31 cellular contexts compared by ENCODE assay signal in genomic region chr1:59485949-59486348, GRCh38.
A peak's percentile ranks its signal among the peaks of the same experiment; 100 is the strongest.
DNase-seq lines count a peak whose midpoint lies in the region; ATAC-seq and TF ChIP-seq lines count a peak whose summit lies in the region.
"Had no signal": no experiment of that assay in that cellular context is flagged by ENCODE, and none has a peak within 500 bp of the region (broad histone marks: within the 10 kb centered on the region; RNA-seq: fewer than 3 reads in every experiment).

No MANE protein-coding gene starts in this region.

- no peak for ATAC-seq in T-helper 17 cell
- ATAC-seq: A549; effector memory CD8-positive, alpha-beta T cell; heart right ventricle; naive thymus-derived CD8-positive, alpha-beta T cell; sciatic nerve had no signal

- peak overlapping the region in 1 of 2 experiments; percentile 75 for H2BK12ac ChIP-seq in mesenchymal stem cell (ENCODE audit: low read length in 2 of 2)

- H3K36me3 Mint-ChIP-seq in T-helper 17 cell (ENCODE audit: low read depth), result no peaks in the 10 kb centered on the region
- H3K36me3 Mint-ChIP-seq: CD4-positive, CD25-positive, alpha-beta regulatory T cell had no signal

- H2BK5ac ChIP-seq in mesenchymal stem cell (ENCODE audit: low read depth, low read length, poor library complexity, severe bottlenecking), result no peak overlapping the region

- DNase-seq in NCI-H748 (lab: John Stamatoyannopoulos, UW; ENCODE audit: unreplicated experiment) (peak; percentile 47), NCI-H748 treated with DMSO at 0.1 percent for 48 hours (lab: John Stamatoyannopoulos, UW) (no peak), T-helper 17 cell (no peak), mesenchymal stem cell (no peak), LoVo (ENCODE audit: low spot score) (no peak), islet precursor cell (no peak)
- DNase-seq in effector CD4-positive, alpha-beta T cell, result no peak
- DNase-seq: activated CD4-positive, alpha-beta T cell treated with anti-CD3 and anti-CD28 coated beads, Interleukin-2, amount 10 ng/mL, durations not matched to agents 24 days and 14 days; activated CD8-positive, alpha-beta memory T cell treated with anti-CD3 and anti-CD28 coated beads for 24 hours; activated T-cell treated with anti-CD3 and anti-CD28 coated beads for 4 hours; CD4-positive, CD25-positive, alpha-beta regulatory T cell; colonic mucosa; effector memory CD8-positive, alpha-beta T cell; erythroblast; heart right ventricle; Karpas-422; naive thymus-derived CD8-positive, alpha-beta T cell; NCI-H1417 treated with DMSO at 0.1 percent for 48 hours; NCI-H2081 treated with DMSO at 0.1 percent for 48 hours; SIG-M5; stimulated activated CD4-positive, alpha-beta T cell treated with anti-CD3 and anti-CD28 coated beads, Interleukin-4, amount 100 ng/mL, for 24 hours; tibial artery; WERI-Rb-1 had no signal

- no peak overlapping the region for H3K4me3 ChIP-seq in mesenchymal stem cell (ENCODE audit: insufficient read depth in 1 of 2, low read depth in 1 of 2, low read length in 2 of 2)
- H3K4me3 ChIP-seq: A549, cardiac muscle cell, colonic mucosa, GM23338, heart right ventricle, lung, prostate gland, tibial artery had no signal

- H2BK15ac ChIP-seq in mesenchymal stem cell (ENCODE audit: low read depth, poor library complexity, severe bottlenecking), result no peak overlapping the region

- no peak overlapping the region for H3K27ac ChIP-seq in mesenchymal stem cell (ENCODE audit: low read length, poor library complexity, severe bottlenecking)
- H3K27ac ChIP-seq: cardiac muscle cell, colonic mucosa, prostate gland, tibial artery, WERI-Rb-1 had no signal

- peak overlapping the region in 1 of 2 experiments; percentile 12 for H3K4ac ChIP-seq in mesenchymal stem cell (ENCODE audit: low read depth in 1 of 2, low read length in 2 of 2)

- H3K4me2 ChIP-seq in mesenchymal stem cell (ENCODE audit: low read length, poor library complexity, severe bottlenecking), result no peak overlapping the region
- H3K4me2 ChIP-seq: A549, GM23338 had no signal

- TF ChIP-seq EP300 in Ishikawa (IDR thresholded peaks at IDR 0.05; ENCODE audit: borderline replicate concordance), result no peak

- H3K9me3 ChIP-seq in T-helper 17 cell (ENCODE audit: control insufficient read depth, low read length, poor library complexity, severe bottlenecking) (no peaks in the 10 kb centered on the region), mesenchymal stem cell (ENCODE audit: control insufficient read depth, low read length) (no peaks in the 10 kb centered on the region)
- H3K9me3 ChIP-seq: A549, colonic mucosa, heart right ventricle, prostate gland, tibial artery had no signal

- peaks cover 2% of the 10 kb centered on the region for H3K79me1 ChIP-seq in mesenchymal stem cell (replicated peaks; ENCODE audit: low read length, poor library complexity, severe bottlenecking)

- H3K4me3 Mint-ChIP-seq in T-helper 17 cell, result no peak overlapping the region
- H3K4me3 Mint-ChIP-seq: activated CD4-positive, alpha-beta T cell treated with anti-CD3 and anti-CD28 coated beads, Interleukin-2, amount 10 ng/mL, durations not matched to agents 24 days and 14 days; activated naive CD8-positive, alpha-beta T cell; CD4-positive, CD25-positive, alpha-beta regulatory T cell; effector memory CD8-positive, alpha-beta T cell; GM23338; naive thymus-derived CD8-positive, alpha-beta T cell had no signal

- H4K91ac ChIP-seq in mesenchymal stem cell (ENCODE audit: low read length), result no peak overlapping the region

- no peaks in the 10 kb centered on the region for H3K36me3 ChIP-seq in mesenchymal stem cell (ENCODE audit: control insufficient read depth in 1 of 2, insufficient read depth in 2 of 2, low read depth in 1 of 2, low read length in 2 of 2)
- H3K36me3 ChIP-seq: cardiac muscle cell, colonic mucosa, heart right ventricle, prostate gland, tibial artery, WERI-Rb-1 had no signal

- H2AFZ ChIP-seq in mesenchymal stem cell (ENCODE audit: low read depth, low read length), result no peak overlapping the region
- H2AFZ ChIP-seq: GM23338 had no signal

- H2AK5ac ChIP-seq in mesenchymal stem cell (ENCODE audit: low read length, severe bottlenecking), result peak overlapping the region; percentile 14

- no peak overlapping the region for H2BK120ac ChIP-seq in mesenchymal stem cell (ENCODE audit: low read depth, low read length)

- H3K4me1 ChIP-seq in mesenchymal stem cell (ENCODE audit: control insufficient read depth, insufficient read depth, low read depth, low read length), result peaks cover 1% of the 10 kb centered on the region
- H3K4me1 ChIP-seq: colonic mucosa, prostate gland, tibial artery had no signal

- peaks cover 5% of the 10 kb centered on the region for H3K4me1 Mint-ChIP-seq in T-helper 17 cell
- H3K4me1 Mint-ChIP-seq: GM23338 had no signal

- H3K27me3 ChIP-seq in mesenchymal stem cell (ENCODE audit: control insufficient read depth in 1 of 2, insufficient read depth in 1 of 2, low read length in 2 of 2), result no peaks in the 10 kb centered on the region
- H3K27me3 ChIP-seq: cardiac muscle cell, colonic mucosa, heart right ventricle, tibial artery had no signal

- TF ChIP-seq RAD21 in Ishikawa (IDR thresholded peaks at IDR 0.05; ENCODE audit: low read depth), result no peak

- peak overlapping the region in 1 of 2 experiments; percentile 54 for H3K23ac ChIP-seq in mesenchymal stem cell (ENCODE audit: low read length in 2 of 2)

- H3K27me3 Mint-ChIP-seq in T-helper 17 cell, result no peaks in the 10 kb centered on the region
- H3K27me3 Mint-ChIP-seq: activated naive CD8-positive, alpha-beta T cell; CD4-positive, CD25-positive, alpha-beta regulatory T cell; effector memory CD8-positive, alpha-beta T cell; naive thymus-derived CD8-positive, alpha-beta T cell had no signal

- no peak overlapping the region for H3K9ac ChIP-seq in mesenchymal stem cell (ENCODE audit: low read length)

- peak overlapping the region in 1 of 2 experiments; percentile 28 for H3K14ac ChIP-seq in mesenchymal stem cell (ENCODE audit: low read length in 2 of 2)

- peak overlapping the region in 1 of 2 experiments; percentile 55 for H3K18ac ChIP-seq in mesenchymal stem cell (ENCODE audit: low read depth in 1 of 2, low read length in 2 of 2)

- peak overlapping the region; percentile 22 for H3K27ac Mint-ChIP-seq in T-helper 17 cell
- H3K27ac Mint-ChIP-seq: activated CD4-positive, alpha-beta T cell treated with anti-CD3 and anti-CD28 coated beads, Interleukin-2, amount 10 ng/mL, durations not matched to agents 24 days and 14 days; activated naive CD8-positive, alpha-beta T cell; CD4-positive, CD25-positive, alpha-beta regulatory T cell; effector memory CD8-positive, alpha-beta T cell; GM23338; naive thymus-derived CD8-positive, alpha-beta T cell had no signal

- WGBS in mesenchymal stem cell, result 94% methylated on average over 2 of the region's 2 CpGs

- H4K8ac ChIP-seq in mesenchymal stem cell (ENCODE audit: low read length), result peak overlapping the region; percentile 10

TF ChIP-seq in Ishikawa, 13 proteins besides CTCF, POLR2A, EP300 and RAD21:
- TF ChIP-seq FOXM1 (IDR thresholded peaks at IDR 0.05; ENCODE audit: borderline replicate concordance, low read depth) (no peak), REST (IDR thresholded peaks at IDR 0.05; ENCODE audit: low read depth) (no peak), NFIC (IDR thresholded peaks at IDR 0.05) (peak; percentile 71)
